ENCODE assay signal across 25 cellular contexts in genomic region chr1:94992161-94992560, GRCh38.
"Had no signal": no experiment of that assay in that cellular context is flagged by ENCODE, and none has a peak within 500 bp of the region (broad histone marks: within the 10 kb centered on the region; RNA-seq: fewer than 3 reads in every experiment).

No MANE protein-coding gene starts in this region.

- H3K36me3 ChIP-seq: colonic mucosa, gastroesophageal sphincter, heart left ventricle, lower lobe of right lung had no signal

- H3K27ac ChIP-seq: colonic mucosa, dorsolateral prefrontal cortex, foreskin keratinocyte, gastroesophageal sphincter, hepatocyte, lower lobe of right lung had no signal

- H3K27ac Mint-ChIP-seq: dendritic cell treated with granulocyte-macrophage colony-stimulating factor and Interleukin-4, amounts not matched to agents 40 ng/mL and 50 ng/mL, for 4 days; immature natural killer cell; memory B cell; mesothelial cell of epicardium had no signal

- H3K4me1 ChIP-seq: colonic mucosa had no signal

- H3K36me3 Mint-ChIP-seq: mesothelial cell of epicardium had no signal

- H3K79me2 ChIP-seq: hepatocyte had no signal

- H3K4me3 ChIP-seq: colonic mucosa, dorsolateral prefrontal cortex, gastroesophageal sphincter, heart left ventricle, hepatocyte, lower lobe of right lung, mucosa of descending colon had no signal

- H3K27me3 Mint-ChIP-seq: central memory CD8-positive, alpha-beta T cell; dendritic cell treated with granulocyte-macrophage colony-stimulating factor and Interleukin-4, amounts not matched to agents 40 ng/mL and 50 ng/mL, for 4 days; memory B cell; naive B cell had no signal

- DNase-seq: cerebellar nuclear complex; colonic mucosa; cortex of kidney; dorsolateral prefrontal cortex; effector CD4-positive, alpha-beta T cell; effector memory CD4-positive, alpha-beta T cell; foreskin keratinocyte; heart left ventricle; hypothalamus; immature natural killer cell; islet precursor cell; kidney; kidney glomerular epithelial cell; left colon; left ventricle myocardium superior; lower lobe of right lung; mammary epithelial cell; mucosa of descending colon; naive B cell had no signal

- H3K9me3 ChIP-seq: colonic mucosa, gastroesophageal sphincter, heart left ventricle, lower lobe of right lung, mucosa of descending colon had no signal

- H3K9me3 Mint-ChIP-seq: central memory CD8-positive, alpha-beta T cell; dendritic cell treated with granulocyte-macrophage colony-stimulating factor and Interleukin-4, amounts not matched to agents 40 ng/mL and 50 ng/mL, for 4 days; immature natural killer cell; memory B cell; mesothelial cell of epicardium; naive B cell had no signal

- H3K27me3 ChIP-seq: colonic mucosa, dorsolateral prefrontal cortex, foreskin keratinocyte, gastroesophageal sphincter, heart left ventricle, hepatocyte had no signal

- H3K4me2 ChIP-seq: hepatocyte had no signal

- H3K4me1 Mint-ChIP-seq: central memory CD8-positive, alpha-beta T cell had no signal

- H3K4me3 Mint-ChIP-seq: central memory CD8-positive, alpha-beta T cell; dendritic cell treated with granulocyte-macrophage colony-stimulating factor and Interleukin-4, amounts not matched to agents 40 ng/mL and 50 ng/mL, for 4 days; immature natural killer cell; memory B cell; mesothelial cell of epicardium; naive B cell had no signal
